Comparison of ENCODE assay signal across 24 cellular contexts in genomic region chr18:7764406-7764805, GRCh38.
"Had no signal": no experiment of that assay in that cellular context is flagged by ENCODE, and none has a peak within 500 bp of the region (broad histone marks: within the 10 kb centered on the region; RNA-seq: fewer than 3 reads in every experiment).

No MANE protein-coding gene starts in this region.

- FAIRE-seq: colon, endothelial cell of umbilical vein, pancreas, small intestine had no signal

- H3K4me1 ChIP-seq: foreskin keratinocyte, lower lobe of right lung, right lobe of liver, vagina had no signal

- DNase-seq: effector CD8-positive, alpha-beta T cell; foreskin keratinocyte; glutamatergic neuron; heart right ventricle; hippocampal formation; left colon; left ventricle myocardium superior; lower lobe of right lung; naive B cell; pancreas; right lobe of liver; small intestine; stimulated activated CD4-positive, alpha-beta T cell treated with anti-CD3 and anti-CD28 coated beads, Interleukin-15, amount 100 ng/mL, for 24 hours; stimulated activated CD4-positive, alpha-beta T cell treated with anti-CD3 and anti-CD28 coated beads, Interleukin-2, amount 100 ng/mL, for 48 hours; stimulated activated naive B cell treated with anti-CD40 and anti-IgM and Interleukin-4, amounts not matched to agents 10 μg/mL and 1 μg/mL and 100 μg/mL, for 72 hours; transverse colon had no signal

- H3K4me3 ChIP-seq: esophagus muscularis mucosa, gastroesophageal sphincter, heart right ventricle, lower lobe of right lung, pancreas, right lobe of liver, thoracic aorta, transverse colon, vagina had no signal

- H3K27ac ChIP-seq: esophagus muscularis mucosa, foreskin keratinocyte, gastroesophageal sphincter, heart right ventricle, lower lobe of right lung, neutrophil, pancreas, right lobe of liver, thoracic aorta, transverse colon, vagina had no signal

- H3K27me3 ChIP-seq: esophagus muscularis mucosa, foreskin keratinocyte, gastroesophageal sphincter, heart right ventricle, neutrophil, pancreas, right lobe of liver, transverse colon, vagina had no signal

- ATAC-seq: foreskin keratinocyte; gastroesophageal sphincter; heart right ventricle; left colon; left ventricle myocardium superior; lower lobe of right lung; natural killer cell treated with Interleukin-12 subunit alpha and Interleukin-12 subunit beta and Interleukin-15 and Interleukin-18, amount 100 ng/mL, for 72 hours; pancreas; stimulated activated naive B cell treated with anti-CD40 and anti-IgM and Interleukin-4, amounts not matched to agents 10 μg/mL and 1 μg/mL and 100 μg/mL, for 72 hours had no signal

- H3K9me3 ChIP-seq: esophagus muscularis mucosa, gastroesophageal sphincter, heart right ventricle, lower lobe of right lung, neutrophil, pancreas, right lobe of liver, thoracic aorta, transverse colon, vagina had no signal

- H3K36me3 ChIP-seq: esophagus muscularis mucosa, gastroesophageal sphincter, heart right ventricle, lower lobe of right lung, neutrophil, pancreas, right lobe of liver, thoracic aorta, transverse colon, vagina had no signal
